Comparison of ENCODE assay signal across 23 cellular contexts in genomic region chr15:39588531-39589192, GRCh38. TPM values are rescaled to one million over a fixed set of nuclear protein-coding genes. Genes with fewer than 3 reads are reported as not detected.
DNase-seq lines count a peak whose midpoint lies in the region; TF ChIP-seq lines count a peak whose summit lies in the region.
"Had no signal": no experiment of that assay in that cellular context is flagged by ENCODE, and none has a peak within 500 bp of the region (broad histone marks: within the 10 kb centered on the region; RNA-seq: fewer than 3 reads in every experiment).

No MANE protein-coding gene starts in this region.

- POLR2A ChIA-PET in AG04450 (lab: Yijun Ruan, JAX): no interaction called here

- no peak for TF ChIP-seq CTCF in AG04450 (IDR thresholded peaks at IDR 0.05; ENCODE audit: low read depth, low read length)
- TF ChIP-seq CTCF in epithelial cell of esophagus (IDR thresholded peaks at IDR 0.05; ENCODE audit: insufficient read depth, low read depth, low read length, missing control alignments): no peak

- CTCF ChIA-PET in AG04450 (lab: Charles Lee): no interaction called here

- DNase-seq in AG04450 (ENCODE audit: low read depth, low spot score) (no peak), M059J (ENCODE audit: low read depth) (peak; percentile 63), epithelial cell of esophagus (ENCODE audit: low read depth) (peak; percentile 17), kidney tubule cell (ENCODE audit: low spot score) (peak; percentile 21), HPDE6-E6E7 (ENCODE audit: extremely low spot score) (no peak), COR-L47 (lab: John Stamatoyannopoulos, UW) (no peak), cortex of kidney (lab: John Stamatoyannopoulos, UW) (no peak)
- no peak for DNase-seq in NK-92 treated with Interleukin-12 subunit alpha and Interleukin-12 subunit beta, amount 100 ng/mL, for 24 hours (lab: John Stamatoyannopoulos, UW)
- DNase-seq: activated CD4-positive, alpha-beta T cell treated with anti-CD3 and anti-CD28 coated beads, Interleukin-2, amount 50 U/mL, for 4 hours; activated naive CD4-positive, alpha-beta T cell treated with anti-CD3 and anti-CD28 coated beads, Interleukin-2, amount 10 ng/mL, durations not matched to agents 7 days and 5 days; CD8-positive, alpha-beta memory T cell; colonic mucosa; DND-41; H9; left colon; MM.1S; NCI-H1694; retina; stimulated activated CD4-positive, alpha-beta T cell treated with anti-CD3 and anti-CD28 coated beads, Interleukin-15, amount 100 ng/mL, for 24 hours; SW 1271; trophoblast cell had no signal

- peak overlapping the region; percentile 41 for H3K4me3 ChIP-seq in AG04450 (ENCODE audit: low read depth, low read length)
- no peak overlapping the region for H3K4me3 ChIP-seq in epithelial cell of esophagus (ENCODE audit: low read length)
- H3K4me3 ChIP-seq: A549, ascending aorta, colonic mucosa had no signal

- no peaks in the 10 kb centered on the region for H3K27me3 ChIP-seq in AG04450 (ENCODE audit: control insufficient read depth, insufficient read depth, low read length)
- H3K27me3 ChIP-seq: ascending aorta, colonic mucosa had no signal

- no peaks in the 10 kb centered on the region for H3K9me3 ChIP-seq in AG04450 (ENCODE audit: control insufficient read depth, insufficient read depth, low read length)
- H3K9me3 ChIP-seq: A549, ascending aorta, colonic mucosa had no signal

- H3K27ac ChIP-seq in AG04450 (ENCODE audit: low read depth, low read length): no peak overlapping the region
- H3K27ac ChIP-seq: A549, ascending aorta, colonic mucosa had no signal

RNA-seq across cellular contexts. Expression of gene THBS1, which starts 7.8 kb away (rescaled TPM):
- polyA plus RNA-seq in AG04450 (2011; rRNA removed): 686 and 1,024 TPM in 2 replicates
- 4,780 and 6,626 TPM in 2 replicates for polyA minus RNA-seq in AG04450 (2011; rRNA and poly(A)+ RNA removed)
- total RNA-seq in M059J (2014; rRNA removed; shearing (Covaris generic)): 3,688 and 5,591 TPM in 2 replicates

Comparison
In these comparisons a context has a peak if more than half of its experiments do, and no peak if none do; other contexts are left out.
1. DNase-seq: peak in M059J (single experiment), epithelial cell of esophagus (single experiment) and kidney tubule cell (single experiment); none in AG04450 (single experiment), NK-92 treated with Interleukin-12 subunit alpha and Interleukin-12 subunit beta, amount 100 ng/mL, for 24 hours (single experiment), HPDE6-E6E7 (single experiment), COR-L47 (single experiment) and cortex of kidney (single experiment).